35 cellular contexts compared by ENCODE assay signal in genomic region chr13:60392136-60392535, GRCh38.
"Had no signal": no experiment of that assay in that cellular context is flagged by ENCODE, and none has a peak within 500 bp of the region (broad histone marks: within the 10 kb centered on the region; RNA-seq: fewer than 3 reads in every experiment).

No MANE protein-coding gene starts in this region.

- DNase-seq: activated CD4-positive, alpha-beta T cell treated with anti-CD3 and anti-CD28 coated beads, Interleukin-2, amount 10 ng/mL, durations not matched to agents 24 days and 14 days; activated CD4-positive, alpha-beta T cell treated with anti-CD3 and anti-CD28 coated beads, Interleukin-2, amount 50 U/mL, for 4 hours; activated CD4-positive, CD25-positive, alpha-beta regulatory T cell; activated CD8-positive, alpha-beta T cell treated with anti-CD3 and anti-CD28 coated beads, Interleukin-2, amount 10 ng/mL, durations not matched to agents 7 days and 5 days; activated gamma-delta T cell; activated naive CD4-positive, alpha-beta T cell treated with Interleukin-2 at 50 U/mL for 16 hours; activated naive CD8-positive, alpha-beta T cell treated with anti-CD3 and anti-CD28 coated beads, Interleukin-2, amount 10 ng/mL, durations not matched to agents 7 days and 5 days; activated T-cell treated with anti-CD3 and anti-CD28 coated beads, Interleukin-2, amount 50 U/mL, for 24 hours; amygdala; Karpas-422; MG63; MV-4-11; NCI-H1092; NCI-H1436 treated with DMSO at 0.1 percent for 48 hours; NCI-H1694 treated with DMSO at 0.1 percent for 48 hours; NCI-H2029; NCI-H2171; NCI-H446 treated with DMSO at 0.1 percent for 48 hours; NCI-H524; NCI-H69; NK-92 treated with Interleukin-12 subunit alpha and Interleukin-12 subunit beta, amount 100 ng/mL, for 24 hours; PC-9; SIG-M5; SW 1271; T-helper 1 cell; T-helper 2 cell; T-helper 9 cell; WERI-Rb-1 had no signal

- H3K9me3 ChIP-seq: ascending aorta, MG63 had no signal

- ATAC-seq: activated CD8-positive, alpha-beta T cell treated with anti-CD3 and anti-CD28 coated beads, Interleukin-2, amount 10 ng/mL, durations not matched to agents 7 days and 5 days; Right ventricle myocardium inferior had no signal

- H3K9me3 Mint-ChIP-seq: activated CD4-positive, alpha-beta T cell treated with anti-CD3 and anti-CD28 coated beads, Interleukin-2, amount 10 ng/mL, durations not matched to agents 24 days and 14 days; activated naive CD4-positive, alpha-beta T cell treated with anti-CD3 and anti-CD28 coated beads, Interleukin-2, amount 50 U/mL, for 24 hours; activated naive CD8-positive, alpha-beta T cell treated with anti-CD3 and anti-CD28 coated beads, Interleukin-2, amount 10 ng/mL, durations not matched to agents 7 days and 5 days; activated T-cell treated with anti-CD3 and anti-CD28 coated beads, Interleukin-2, amount 50 U/mL, for 24 hours; activated T-helper 2 cell treated with anti-CD3 and anti-CD28 coated beads, Interferon-gamma antibody, Interleukin-2, Interleukin-4, amounts not matched to agents 10 μg/mL and 5 μg/mL and 100 μg/mL, durations not matched to agents 14 hours and 24 hours and 36 hours; central memory CD8-positive, alpha-beta T cell had no signal

- H3K4me3 ChIP-seq: ascending aorta, cardiac muscle cell, MG63, PC-9 had no signal

- H3K4me3 Mint-ChIP-seq: activated CD4-positive, alpha-beta T cell treated with anti-CD3 and anti-CD28 coated beads, Interleukin-2, amount 10 ng/mL, durations not matched to agents 24 days and 14 days; activated CD8-positive, alpha-beta T cell treated with anti-CD3 and anti-CD28 coated beads, Interleukin-2, amount 10 ng/mL, durations not matched to agents 7 days and 5 days; activated naive CD4-positive, alpha-beta T cell treated with anti-CD3 and anti-CD28 coated beads, Interleukin-2, amount 50 U/mL, for 24 hours; activated naive CD8-positive, alpha-beta T cell treated with anti-CD3 and anti-CD28 coated beads, Interleukin-2, amount 10 ng/mL, durations not matched to agents 7 days and 5 days; activated T-cell treated with anti-CD3 and anti-CD28 coated beads, Interleukin-2, amount 50 U/mL, for 24 hours; central memory CD8-positive, alpha-beta T cell had no signal

- H3K27ac ChIP-seq: ascending aorta, PC-9, RWPE1, WERI-Rb-1 had no signal

- H3K27me3 ChIP-seq: ascending aorta, cardiac muscle cell, MG63 had no signal

- H3K4me2 ChIP-seq: PC-9 had no signal

- H3K4me1 Mint-ChIP-seq: activated naive CD8-positive, alpha-beta T cell treated with anti-CD3 and anti-CD28 coated beads, Interleukin-2, amount 10 ng/mL, durations not matched to agents 7 days and 5 days had no signal

- H2AFZ ChIP-seq: PC-9 had no signal

- H3K27me3 Mint-ChIP-seq: activated naive CD4-positive, alpha-beta T cell treated with anti-CD3 and anti-CD28 coated beads, Interleukin-2, amount 50 U/mL, for 24 hours; activated T-cell treated with anti-CD3 and anti-CD28 coated beads, Interleukin-2, amount 50 U/mL, for 24 hours; central memory CD8-positive, alpha-beta T cell had no signal

- H3K27ac Mint-ChIP-seq: activated CD4-positive, alpha-beta T cell treated with anti-CD3 and anti-CD28 coated beads, Interleukin-2, amount 10 ng/mL, durations not matched to agents 24 days and 14 days; activated CD8-positive, alpha-beta T cell treated with anti-CD3 and anti-CD28 coated beads, Interleukin-2, amount 10 ng/mL, durations not matched to agents 7 days and 5 days; activated naive CD4-positive, alpha-beta T cell treated with anti-CD3 and anti-CD28 coated beads, Interleukin-2, amount 50 U/mL, for 24 hours; activated naive CD8-positive, alpha-beta T cell treated with anti-CD3 and anti-CD28 coated beads, Interleukin-2, amount 10 ng/mL, durations not matched to agents 7 days and 5 days; activated T-cell treated with anti-CD3 and anti-CD28 coated beads, Interleukin-2, amount 50 U/mL, for 24 hours; activated T-helper 2 cell treated with anti-CD3 and anti-CD28 coated beads, Interferon-gamma antibody, Interleukin-2, Interleukin-4, amounts not matched to agents 10 μg/mL and 5 μg/mL and 100 μg/mL, durations not matched to agents 14 hours and 24 hours and 36 hours had no signal

- H3K36me3 Mint-ChIP-seq: activated naive CD4-positive, alpha-beta T cell treated with anti-CD3 and anti-CD28 coated beads, Interleukin-2, amount 50 U/mL, for 24 hours; activated naive CD8-positive, alpha-beta T cell treated with anti-CD3 and anti-CD28 coated beads, Interleukin-2, amount 10 ng/mL, durations not matched to agents 7 days and 5 days had no signal

- H3K36me3 ChIP-seq: ascending aorta, cardiac muscle cell, MG63, WERI-Rb-1 had no signal
